In genomic region chr3:49802719-49803463, GRCh38 we compare ENCODE assay signal across 8 cellular contexts. TPM values are rescaled to one million over a fixed set of nuclear protein-coding genes. Genes with fewer than 3 reads are reported as not detected.
DNase-seq lines count a peak whose midpoint lies in the region; ATAC-seq, FAIRE-seq and TF ChIP-seq lines count a peak whose summit lies in the region.

INKA1 (plus strand) TSS chr3:49803261; CDS start chr3:49803393, 132 bp downstream.

- no peak for FAIRE-seq in RCC 7860 (lab: Jason Lieb, UNC)

- H3K4me3 Mint-ChIP-seq in activated T-helper 2 cell treated with anti-CD3 and anti-CD28 coated beads, Interferon-gamma antibody, Interleukin-2, Interleukin-4, amounts not matched to agents 10 μg/mL and 5 μg/mL and 100 μg/mL, durations not matched to agents 14 hours and 24 hours and 36 hours (ENCODE audit: low read depth), result peak within 1 kb of the TSS; percentile 83
- peak within 1 kb of the TSS; percentile 88 to 93 (median 90) for H3K4me3 Mint-ChIP-seq in nephron

- peak; percentile 46 for DNase-seq in DMS153 treated with DMSO at 0.1 percent for 48 hours (lab: John Stamatoyannopoulos, UW; ENCODE audit: unreplicated experiment)
- peak; percentile 88 for DNase-seq in HuH-7.5 (ENCODE audit: low spot score)
- DNase-seq in RCC 7860 (ENCODE audit: low spot score), result peak; percentile 52
- DNase-seq in activated T-helper 2 cell treated with anti-CD3 and anti-CD28 coated beads, Interferon-gamma antibody, Interleukin-2, Interleukin-4, amounts not matched to agents 10 μg/mL and 5 μg/mL and 100 μg/mL, durations not matched to agents 14 hours and 24 hours and 36 hours (ENCODE audit: low spot score), result peak; percentile 83
- DNase-seq in fibroblast of pulmonary artery (ENCODE audit: low read depth), result peak; percentile 84
- DNase-seq in stimulated activated naive CD8-positive, alpha-beta T cell treated with anti-CD3 and anti-CD28 coated beads, Interleukin-15, Interleukin-2, amounts not matched to agents 100 U/mL and 50 U/mL, for 24 hours, result peak; percentile 92

- H3K4me3 ChIP-seq in fibroblast of pulmonary artery (replicated peaks; ENCODE audit: low read depth, low read length), result peak within 1 kb of the TSS; percentile 82

- H3K36me3 Mint-ChIP-seq in activated T-helper 2 cell treated with anti-CD3 and anti-CD28 coated beads, Interferon-gamma antibody, Interleukin-2, Interleukin-4, amounts not matched to agents 10 μg/mL and 5 μg/mL and 100 μg/mL, durations not matched to agents 14 hours and 24 hours and 36 hours (ENCODE audit: low read depth), result peaks cover 9% of the 10 kb centered on the region
- peaks cover 3% of the 10 kb centered on the region for H3K36me3 Mint-ChIP-seq in nephron (ENCODE audit: low read depth)

- TF ChIP-seq CTCF in fibroblast of pulmonary artery (IDR thresholded peaks at IDR 0.05; ENCODE audit: low read length, missing control alignments), result peak; percentile 84
- TF ChIP-seq CTCF in nephron (IDR thresholded peaks at IDR 0.05; ENCODE audit: unreplicated experiment in 3 of 3), result peak; percentile 86

- intact Hi-C loops in activated T-helper 2 cell treated with anti-CD3 and anti-CD28 coated beads, Interferon-gamma antibody, Interleukin-2, Interleukin-4, amounts not matched to agents 10 μg/mL and 5 μg/mL and 100 μg/mL, durations not matched to agents 14 hours and 24 hours and 36 hours (cut with micrococcal nuclease), result loop anchor here (1.0 to 2.0 kb wide), 3 partner anchors 17 to 104 kb away; partner anchors contain the start of gene IP6K1

- no peaks in the 10 kb centered on the region for H3K9me3 Mint-ChIP-seq in activated T-helper 2 cell treated with anti-CD3 and anti-CD28 coated beads, Interferon-gamma antibody, Interleukin-2, Interleukin-4, amounts not matched to agents 10 μg/mL and 5 μg/mL and 100 μg/mL, durations not matched to agents 14 hours and 24 hours and 36 hours
- no peaks in the 10 kb centered on the region for H3K9me3 Mint-ChIP-seq in nephron

- H3K4me1 Mint-ChIP-seq in activated T-helper 2 cell treated with anti-CD3 and anti-CD28 coated beads, Interferon-gamma antibody, Interleukin-2, Interleukin-4, amounts not matched to agents 10 μg/mL and 5 μg/mL and 100 μg/mL, durations not matched to agents 14 hours and 24 hours and 36 hours (ENCODE audit: low read depth), result peaks cover 22% of the 10 kb centered on the region
- H3K4me1 Mint-ChIP-seq in nephron, result peaks cover 33% of the 10 kb centered on the region

- ATAC-seq in GM21447 (IDR thresholded peaks at IDR 0.05; ENCODE audit: unreplicated experiment), result peak; percentile 52
- peak; percentile 79 for ATAC-seq in stimulated activated naive CD8-positive, alpha-beta T cell treated with anti-CD3 and anti-CD28 coated beads, Interleukin-15, Interleukin-2, amounts not matched to agents 100 U/mL and 50 U/mL, for 24 hours

- peaks cover 17% of the 10 kb centered on the region for H3K27me3 Mint-ChIP-seq in activated T-helper 2 cell treated with anti-CD3 and anti-CD28 coated beads, Interferon-gamma antibody, Interleukin-2, Interleukin-4, amounts not matched to agents 10 μg/mL and 5 μg/mL and 100 μg/mL, durations not matched to agents 14 hours and 24 hours and 36 hours (ENCODE audit: low read depth)
- H3K27me3 Mint-ChIP-seq in nephron (ENCODE audit: low read depth), result peaks cover 18% of the 10 kb centered on the region

- H3K27ac Mint-ChIP-seq in activated T-helper 2 cell treated with anti-CD3 and anti-CD28 coated beads, Interferon-gamma antibody, Interleukin-2, Interleukin-4, amounts not matched to agents 10 μg/mL and 5 μg/mL and 100 μg/mL, durations not matched to agents 14 hours and 24 hours and 36 hours, result peak within 1 kb of the TSS; percentile 75
- peak within 1 kb of the TSS; percentile 100 for H3K27ac Mint-ChIP-seq in nephron

RNA-seq across cellular contexts. Expression of gene INKA1, which starts in this region (rescaled TPM):
- total RNA-seq in activated T-helper 2 cell treated with anti-CD3 and anti-CD28 coated beads, Interferon-gamma antibody, Interleukin-2, Interleukin-4, amounts not matched to agents 10 μg/mL and 5 μg/mL and 100 μg/mL, durations not matched to agents 14 hours and 24 hours and 36 hours, result 1.2 and 2.3 TPM in 2 replicates

Comparison
In these comparisons a context has a peak if more than half of its experiments do, and no peak if none do; other contexts are left out.
1. Peak in every context shown above with its lines: DNase-seq, ATAC-seq and H3K4me3 ChIP-seq.